Comparison of ENCODE assay signal across 9 cellular contexts in the genomic region with DNA sequence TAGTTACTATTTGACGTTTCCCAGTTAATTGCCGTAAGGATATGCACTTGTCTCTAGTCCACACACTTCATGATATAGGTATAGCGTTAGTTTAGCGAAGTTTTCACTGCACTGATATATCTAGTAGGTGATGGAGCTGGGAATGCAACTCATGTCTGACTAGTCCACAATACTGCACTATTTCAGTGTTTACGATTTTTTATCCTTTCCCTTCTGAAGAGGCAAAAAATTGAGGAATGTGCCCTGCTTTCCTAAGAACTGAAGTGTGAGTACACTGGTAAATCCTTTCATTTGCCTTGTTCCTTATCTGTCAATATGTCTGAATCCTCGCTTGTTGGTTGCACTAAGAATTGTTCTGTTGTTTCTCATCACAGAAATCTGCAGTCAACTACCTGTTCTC. TPM values are rescaled to one million over a fixed set of nuclear protein-coding genes. Genes with fewer than 3 reads are reported as not detected.
DNase-seq lines count a peak whose midpoint lies in the region; ATAC-seq and TF ChIP-seq lines count a peak whose summit lies in the region.
"Had no signal": no experiment of that assay in that cellular context is flagged by ENCODE, and none has a peak within 500 bp of the region (broad histone marks: within the 10 kb centered on the region; RNA-seq: fewer than 3 reads in every experiment).

No MANE protein-coding gene starts in this region.

- peaks cover 26% of the 10 kb centered on the region for H3K79me2 ChIP-seq in GM23338 (replicated peaks; ENCODE audit: insufficient read depth)

- H3K27ac ChIP-seq in GM23338 (ENCODE audit: low read depth) (peak overlapping the region; percentile 97), VCaP (peak overlapping the region; percentile 54), foreskin keratinocyte (peak overlapping the region; percentile 99), aorta (ENCODE audit: low read depth in 1 of 2, low read length in 2 of 2) (no peak overlapping the region)

- H3K36me3 Mint-ChIP-seq in GM23338 (ENCODE audit: low read depth): peaks cover 50% of the 10 kb centered on the region

- H3K36me3 ChIP-seq in GM23338 (ENCODE audit: insufficient read depth) (peaks cover 33% of the 10 kb centered on the region), skeletal muscle satellite cell (ENCODE audit: insufficient read depth, low read length) (peaks cover 33% of the 10 kb centered on the region), aorta (ENCODE audit: control insufficient read depth in 1 of 2, insufficient read depth in 2 of 2, low read length in 1 of 2) (no peaks in the 10 kb centered on the region)

- DNase-seq in GM23338 (ENCODE audit: low spot score) (no peak), foreskin keratinocyte (no peak), SIG-M5 treated with dmso at 0.1 percent for 504 hours (lab: John Stamatoyannopoulos, UW; ENCODE audit: unreplicated experiment) (no peak), NCI-H2029 (lab: John Stamatoyannopoulos, UW) (no peak), aorta (no peak)
- DNase-seq: islet precursor cell had no signal

- peak overlapping the region; percentile 98 for H3K4me3 Mint-ChIP-seq in GM23338

- H2AFZ ChIP-seq in GM23338: no peak overlapping the region

- H3K9me3 ChIP-seq in skeletal muscle satellite cell (replicated peaks; ENCODE audit: low read length): no peaks in the 10 kb centered on the region
- no peaks in the 10 kb centered on the region for H3K9me3 ChIP-seq in aorta (ENCODE audit: control insufficient read depth, low read length)

- peaks cover 16% of the 10 kb centered on the region for H3K27me3 Mint-ChIP-seq in GM23338 (ENCODE audit: insufficient read depth, low read depth, poor library complexity)

- H3K4me3 ChIP-seq in GM23338 (peak overlapping the region; percentile 81), skeletal muscle satellite cell (ENCODE audit: low read length) (peak overlapping the region; percentile 77), aorta (ENCODE audit: low read length in 2 of 2) (no peak overlapping the region)

- intact Hi-C loops in aorta (cut with DNase I): no loop called here

- no peaks in the 10 kb centered on the region for H3K9me2 ChIP-seq in GM23338 (ENCODE audit: insufficient read depth)

- 56 to 76% methylated on average over 6 of the region's 6 CpGs for WGBS in aorta, 2 donors

- H4K20me1 ChIP-seq in GM23338 (replicated peaks; ENCODE audit: insufficient read depth): no peaks in the 10 kb centered on the region; the same call in 1 of the 2 replicates

- H3K9me3 Mint-ChIP-seq in GM23338: no peaks in the 10 kb centered on the region

- peak overlapping the region; percentile 90 for H3K9ac ChIP-seq in skeletal muscle satellite cell (ENCODE audit: low read depth, low read length)

- peak overlapping the region; percentile 99 for H3K27ac Mint-ChIP-seq in GM23338

- H3F3A ChIP-seq in GM23338 (replicated peaks; ENCODE audit: low read depth): peaks cover 29% of the 10 kb centered on the region

- H3K4me2 ChIP-seq in GM23338 (peak overlapping the region; percentile 91), skeletal muscle satellite cell (ENCODE audit: low read length) (peak overlapping the region; percentile 77)

- H3K4me1 Mint-ChIP-seq in GM23338: peaks cover under 1% of the 10 kb centered on the region; the same call in 2 of the 3 replicates

- ATAC-seq in GM23338 (no peak), foreskin keratinocyte (no peak), HG03159 (IDR thresholded peaks at IDR 0.05; ENCODE audit: unreplicated experiment) (no peak), aorta (ENCODE audit: low FRiP score) (no peak)

- no peak for TF ChIP-seq CTCF in GM23338 (conservative IDR thresholded peaks at IDR 0.05; ENCODE audit: low read depth in 2 of 2)
- TF ChIP-seq CTCF in VCaP (conservative IDR thresholded peaks at IDR 0.05): no peak
- TF ChIP-seq CTCF in foreskin keratinocyte (conservative IDR thresholded peaks at IDR 0.05): no peak

- H3K27me3 ChIP-seq in GM23338 (ENCODE audit: insufficient read depth): no peaks in the 10 kb centered on the region
- no peaks in the 10 kb centered on the region for H3K27me3 ChIP-seq in foreskin keratinocyte
- H3K27me3 ChIP-seq in skeletal muscle satellite cell (ENCODE audit: control insufficient read depth, insufficient read depth, low read length): no peaks in the 10 kb centered on the region
- no peaks in the 10 kb centered on the region for H3K27me3 ChIP-seq in aorta (ENCODE audit: control insufficient read depth in 1 of 2, insufficient read depth in 2 of 2, low read length in 1 of 2)

- H3K4me1 ChIP-seq in GM23338 (ENCODE audit: insufficient read depth): no peaks in the 10 kb centered on the region; the same call in 1 of the 2 replicates
- no peaks in the 10 kb centered on the region for H3K4me1 ChIP-seq in foreskin keratinocyte
- peaks cover 9% of the 10 kb centered on the region for H3K4me1 ChIP-seq in skeletal muscle satellite cell (ENCODE audit: control insufficient read depth, insufficient read depth, low read length)
- no peaks in the 10 kb centered on the region for H3K4me1 ChIP-seq in aorta (ENCODE audit: control insufficient read depth in 1 of 2, insufficient read depth in 2 of 2, low read length in 2 of 2)

TF ChIP-seq in GM23338, 12 proteins besides CTCF, POLR2A, EP300 and RAD21:
- TF ChIP-seq JUNB (IDR thresholded peaks at IDR 0.05; ENCODE audit: unreplicated experiment) (no peak), ZNF114 (CRISPR knock-in tag; IDR thresholded peaks at IDR 0.05) (no peak), STAT1 (IDR thresholded peaks at IDR 0.05; ENCODE audit: unreplicated experiment) (no peak), NANOG (IDR thresholded peaks at IDR 0.05; ENCODE audit: borderline replicate concordance) (no peak)

RNA-seq across cellular contexts. Expression of gene RPL36A, which starts 1.0 kb away (rescaled TPM):
- total RNA-seq in GM23338 (2014; rRNA removed; shearing (Covaris generic)): 901 and 2,255 TPM in 2 replicates
- polyA plus RNA-seq in GM23338 (2016; fragmentation: Nextera tagmentation; extraction: Ambion mirVana) (1,348 and 1,607 TPM in 2 replicates), foreskin keratinocyte (2,670 and 2,691 TPM in 2 replicates), aorta (1,000 to 10,000 TPM; 1,899 to 2,826 TPM)
- total RNA-seq in foreskin keratinocyte (1,650 and 1,673 TPM in 2 replicates), aorta (100 to 1,000 TPM; 124 to 145 TPM)
- total RNA-seq in skeletal muscle satellite cell (2012; rRNA removed): 348 and 432 TPM in 2 replicates

RNA-seq across cellular contexts. Expression of gene BTK, which starts 5.8 kb away (rescaled TPM):
- total RNA-seq in GM23338 (2014; rRNA removed; shearing (Covaris generic)): 0.16 and 0.31 TPM in 2 replicates
- polyA plus RNA-seq in GM23338 (2016; fragmentation: Nextera tagmentation; extraction: Ambion mirVana): 0.19 and 0.68 TPM in 2 replicates
- 0.07 TPM in 1 of 2 replicates, not detected in the other for total RNA-seq in foreskin keratinocyte
- 0.03 TPM in 1 of 2 replicates, not detected in the other for polyA plus RNA-seq in foreskin keratinocyte
- not detected in 2 replicates for total RNA-seq in skeletal muscle satellite cell (2012; rRNA removed)
- 10 to 100 TPM in 1 of 2 donors, 1 to 10 TPM in 1; 7.8 to 21.0 TPM for total RNA-seq in aorta
- polyA plus RNA-seq in aorta: 1 to 10 TPM; 3.7 to 4.4 TPM

RNA-seq across cellular contexts. Expression of gene GLA, which starts 15.9 kb away (rescaled TPM):
- total RNA-seq in GM23338 (2014; rRNA removed; shearing (Covaris generic)): 44.4 and 48.5 TPM in 2 replicates
- polyA plus RNA-seq in GM23338 (2016; fragmentation: Nextera tagmentation; extraction: Ambion mirVana) (34.7 and 37.2 TPM in 2 replicates), foreskin keratinocyte (43.4 and 47.7 TPM in 2 replicates), aorta (10 to 100 TPM; 25.3 to 41.4 TPM)
- total RNA-seq in foreskin keratinocyte (40.4 and 43.1 TPM in 2 replicates), aorta (10 to 100 TPM; 23.7 to 26.0 TPM)
- 38.5 and 42.4 TPM in 2 replicates for total RNA-seq in skeletal muscle satellite cell (2012; rRNA removed)

RNA-seq across cellular contexts. Expression of gene HNRNPH2, which starts 16.2 kb away (rescaled TPM):
- total RNA-seq in GM23338 (2014; rRNA removed; shearing (Covaris generic)): 59.2 and 60.5 TPM in 2 replicates
- polyA plus RNA-seq in GM23338 (2016; fragmentation: Nextera tagmentation; extraction: Ambion mirVana) (68.9 and 80.1 TPM in 2 replicates), foreskin keratinocyte (35.8 and 43.2 TPM in 2 replicates), aorta (10 to 100 TPM; 49.3 to 51.1 TPM)
- total RNA-seq in foreskin keratinocyte (59.4 and 66.1 TPM in 2 replicates), aorta (10 to 100 TPM; 52.9 to 53.1 TPM)
- 39.1 and 47.1 TPM in 2 replicates for total RNA-seq in skeletal muscle satellite cell (2012; rRNA removed)

RNA-seq across cellular contexts. Expression of gene TIMM8A, which starts 43.3 kb away (rescaled TPM):
- 19.3 and 23.5 TPM in 2 replicates for total RNA-seq in GM23338 (2014; rRNA removed; shearing (Covaris generic))
- polyA plus RNA-seq in GM23338 (2016; fragmentation: Nextera tagmentation; extraction: Ambion mirVana): 38.3 and 41.7 TPM in 2 replicates
- total RNA-seq in foreskin keratinocyte: 13.6 and 17.1 TPM in 2 replicates
- polyA plus RNA-seq in foreskin keratinocyte: 13.5 and 16.9 TPM in 2 replicates
- total RNA-seq in skeletal muscle satellite cell (2012; rRNA removed): 6.3 and 10.3 TPM in 2 replicates
- 1 to 10 TPM; 7.8 to 9.1 TPM for total RNA-seq in aorta
- 1 to 10 TPM; 3.1 to 7.6 TPM for polyA plus RNA-seq in aorta

Comparison
In these comparisons a context has a peak if more than half of its experiments do, and no peak if none do; other contexts are left out.
1. H3K27ac ChIP-seq: peak in GM23338 (single experiment), VCaP (single experiment) and foreskin keratinocyte (single experiment); none in aorta (0 of 2).
2. H3K4me3 ChIP-seq: peak in GM23338 (single experiment) and skeletal muscle satellite cell (single experiment); none in aorta (0 of 2).